In genomic region chr15:90946941-90947576, GRCh38 we compare ENCODE assay signal across 1 cellular context.
TF ChIP-seq lines count a peak whose summit lies in the region.

No MANE protein-coding gene starts in this region.

TF ChIP-seq in HepG2, 621 proteins besides CTCF, POLR2A, EP300 and RAD21:
- no peak for TF ChIP-seq RERE (CRISPR knock-in tag; IDR thresholded peaks at IDR 0.05; ENCODE audit: low read depth)
- 0 out of 2 replicates have a peak, but pooled peaks have one; percentile 17 for TF ChIP-seq ZNF121 (CRISPR knock-in tag; IDR thresholded peaks at IDR 0.05)
- no peak for TF ChIP-seq EZH2 (conservative IDR thresholded peaks at IDR 0.05; ENCODE audit: low read depth, low read length)
